ENCODE assay signal across 10 cellular contexts in the genomic region with DNA sequence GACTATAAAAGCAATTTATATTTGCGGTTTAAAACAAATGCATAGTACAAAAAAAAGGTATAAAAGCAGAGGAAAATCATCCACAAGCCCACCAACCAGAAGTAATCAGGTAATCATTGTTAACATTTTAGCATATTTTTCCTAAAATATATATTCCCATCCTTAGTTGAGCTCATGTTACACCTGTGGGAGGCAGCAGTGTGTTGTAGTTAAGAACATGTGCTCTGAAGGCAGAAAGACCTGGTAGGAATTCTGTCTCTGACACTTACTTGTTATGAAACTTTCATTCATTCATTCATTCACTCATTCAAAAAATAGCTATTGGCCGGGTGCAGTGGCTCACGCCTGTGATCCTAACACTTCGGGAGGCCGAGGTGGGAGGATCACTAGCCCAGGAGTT. TPM values are rescaled to one million over a fixed set of nuclear protein-coding genes. Genes with fewer than 3 reads are reported as not detected.
DNase-seq lines count a peak whose midpoint lies in the region; ATAC-seq and TF ChIP-seq lines count a peak whose summit lies in the region.
"Had no signal": no experiment of that assay in that cellular context is flagged by ENCODE, and none has a peak within 500 bp of the region (broad histone marks: within the 10 kb centered on the region; RNA-seq: fewer than 3 reads in every experiment).

No MANE protein-coding gene starts in this region.

- TF ChIP-seq CTCF in cardiac muscle cell (IDR thresholded peaks at IDR 0.05; ENCODE audit: low read depth, low read length) (peak; percentile 28), RWPE1 (conservative IDR thresholded peaks at IDR 0.05; ENCODE audit: low read depth) (peak; percentile 23; the same call in 1 of the 2 replicates), foreskin keratinocyte (conservative IDR thresholded peaks at IDR 0.05) (peak; percentile 64), type B pancreatic cell (conservative IDR thresholded peaks at IDR 0.05) (peak; percentile 51)

- WGBS in neuronal stem cell (ENCODE audit: extremely low coverage in 2 of 2, insufficient read length in 2 of 2, insufficient replicate concordance in 1 of 2), 2 donors, result no CpG with 5 or more reads among the region's 5 CpGs

- no peak overlapping the region for H3K23ac ChIP-seq in neuronal stem cell (ENCODE audit: low read depth, low read length, poor library complexity)

- H3K4me3 ChIP-seq in cardiac muscle cell (no peak overlapping the region), neuronal stem cell (ENCODE audit: low read length in 2 of 2) (no peak overlapping the region)

- H3K4ac ChIP-seq in neuronal stem cell (ENCODE audit: low read length), result no peak overlapping the region

- no peak overlapping the region for H2BK5ac ChIP-seq in neuronal stem cell (ENCODE audit: low read length)

- H3K18ac ChIP-seq in neuronal stem cell (ENCODE audit: low read length), result no peak overlapping the region

- H3K36me3 ChIP-seq in cardiac muscle cell, result no peaks in the 10 kb centered on the region
- no peaks in the 10 kb centered on the region for H3K36me3 ChIP-seq in neuronal stem cell (replicated peaks in 1 of 2; ENCODE audit: control insufficient read depth in 2 of 2, insufficient read depth in 2 of 2, low read length in 2 of 2)

- DNase-seq in cardiac muscle cell (ENCODE audit: low read depth in 1 of 2, low spot score in 1 of 2), result peak; percentile 32 to 58
- no peak for DNase-seq in Right ventricle myocardium inferior (ENCODE audit: missing footprints)
- DNase-seq in RWPE1 (ENCODE audit: low spot score), result no peak
- peak in 1 of 2 donors; percentile 31 for DNase-seq in foreskin keratinocyte
- DNase-seq in type B pancreatic cell (ENCODE audit: extremely low spot score, unreplicated experiment), result no peak
- no peak for DNase-seq in neuronal stem cell (ENCODE audit: low spot score)
- no peak for DNase-seq in islet precursor cell
- no peak for DNase-seq in NCI-H187 (lab: John Stamatoyannopoulos, UW)
- DNase-seq: DMS79 treated with DMSO at 0.1 percent for 48 hours, Karpas-422 had no signal

- no peak for ATAC-seq in Right ventricle myocardium inferior
- ATAC-seq in foreskin keratinocyte, result no peak

- POLR2A ChIA-PET in RWPE1 (lab: Yijun Ruan, JAX; ENCODE audit: low non-redundant PET), result no interaction called here

- H3K4me1 Mint-ChIP-seq in type B pancreatic cell (ENCODE audit: unreplicated experiment), result no peaks in the 10 kb centered on the region

- H3K27me3 ChIP-seq in cardiac muscle cell (no peaks in the 10 kb centered on the region), foreskin keratinocyte (no peaks in the 10 kb centered on the region), neuronal stem cell (ENCODE audit: control insufficient read depth in 3 of 3, insufficient read depth in 3 of 3, low read depth in 1 of 3, low read length in 3 of 3) (no peaks in the 10 kb centered on the region)

- no peak overlapping the region for H2BK15ac ChIP-seq in neuronal stem cell (ENCODE audit: low read length)

- H3K4me3 Mint-ChIP-seq in type B pancreatic cell, result no peak overlapping the region

- H3K4me2 ChIP-seq in neuronal stem cell (ENCODE audit: insufficient read depth, low read length, poor library complexity, severe bottlenecking), result no peak overlapping the region

- H3K27me3 Mint-ChIP-seq in type B pancreatic cell, result no peaks in the 10 kb centered on the region

- H3K79me1 ChIP-seq in neuronal stem cell (ENCODE audit: low read depth, low read length), result no peaks in the 10 kb centered on the region

- intact Hi-C loops in Right ventricle myocardium inferior (cut with DNase I), result loop anchor here (5.0 kb wide), 1 partner anchor 487 kb away; no protein-coding TSS in a partner anchor

- H3K4me1 ChIP-seq in cardiac muscle cell (ENCODE audit: low read depth) (no peaks in the 10 kb centered on the region), foreskin keratinocyte (no peaks in the 10 kb centered on the region), neuronal stem cell (ENCODE audit: control insufficient read depth in 2 of 2, insufficient read depth in 1 of 2, low read depth in 1 of 2, low read length in 2 of 2) (no peaks in the 10 kb centered on the region)

- H3K9ac ChIP-seq in neuronal stem cell (ENCODE audit: low read depth, low read length, poor library complexity), result no peak overlapping the region

- H2BK120ac ChIP-seq in neuronal stem cell (ENCODE audit: low read depth, low read length), result no peak overlapping the region

- no peak overlapping the region for H2AK5ac ChIP-seq in neuronal stem cell (ENCODE audit: low read depth, low read length)

- no peak overlapping the region for H2AFZ ChIP-seq in neuronal stem cell (ENCODE audit: low read length)

- CTCF ChIA-PET in RWPE1 (lab: Yijun Ruan, JAX), result interaction anchor here (0.6 to 1.1 kb wide), 6 partner anchors 10 to 894 kb away, joined by 3 to 4 read pairs (median 3); no protein-coding TSS in a partner anchor

- no peak overlapping the region for H3K27ac Mint-ChIP-seq in type B pancreatic cell

- H3K9me3 ChIP-seq in cardiac muscle cell (ENCODE audit: low read depth), result no peaks in the 10 kb centered on the region
- no peaks in the 10 kb centered on the region for H3K9me3 ChIP-seq in neuronal stem cell (replicated peaks in 1 of 2; ENCODE audit: control insufficient read depth in 2 of 2, insufficient read depth in 1 of 2, low read depth in 1 of 2, low read length in 2 of 2)

- H2BK12ac ChIP-seq in neuronal stem cell (ENCODE audit: low read length), result no peak overlapping the region

- no peak overlapping the region for H4K91ac ChIP-seq in neuronal stem cell (ENCODE audit: low read depth, low read length, poor library complexity)

- no peak overlapping the region for H3K14ac ChIP-seq in neuronal stem cell (ENCODE audit: low read length)

- no peaks in the 10 kb centered on the region for H3K9me3 Mint-ChIP-seq in type B pancreatic cell

- no peaks in the 10 kb centered on the region for H3K36me3 Mint-ChIP-seq in type B pancreatic cell

- H3K27ac ChIP-seq in cardiac muscle cell (no peak overlapping the region), RWPE1 (no peak overlapping the region), foreskin keratinocyte (no peak overlapping the region), neuronal stem cell (replicated peaks; ENCODE audit: low read length) (no peak overlapping the region)

- no peak overlapping the region for H4K8ac ChIP-seq in neuronal stem cell (ENCODE audit: low read depth, low read length)

RNA-seq across cellular contexts. Expression of gene CDKL5, which starts 15.4 kb away (rescaled TPM):
- total RNA-seq in cardiac muscle cell, result 3.8 and 12.9 TPM in 2 replicates
- polyA plus RNA-seq in cardiac muscle cell, result 2.7 and 7.2 TPM in 2 replicates
- 8.1 TPM for total RNA-seq in Right ventricle myocardium inferior
- total RNA-seq in foreskin keratinocyte, result 2.7 and 3.2 TPM in 2 replicates
- 0.26 and 0.27 TPM in 2 replicates for polyA plus RNA-seq in foreskin keratinocyte
- total RNA-seq in type B pancreatic cell (ENCODE audit: low replicate concordance), result 17.0 and 17.9 TPM in 2 replicates
- 2.0 TPM for polyA plus RNA-seq in neuronal stem cell (2013, experiment 1 of 2)
- 2.0 TPM for polyA plus RNA-seq in neuronal stem cell (2013, experiment 2 of 2)

RNA-seq across cellular contexts. Expression of gene SCML2, which starts 55.5 kb away (rescaled TPM):
- 4.6 and 6.1 TPM in 2 replicates for total RNA-seq in cardiac muscle cell
- 8.4 and 14.5 TPM in 2 replicates for polyA plus RNA-seq in cardiac muscle cell
- 1.4 TPM for total RNA-seq in Right ventricle myocardium inferior
- 2.0 TPM in 2 replicates for total RNA-seq in foreskin keratinocyte
- polyA plus RNA-seq in foreskin keratinocyte, result 0.93 and 1.4 TPM in 2 replicates
- 2.5 and 10.8 TPM in 2 replicates for total RNA-seq in type B pancreatic cell (ENCODE audit: low replicate concordance)
- polyA plus RNA-seq in neuronal stem cell (2013, experiment 1 of 2), result 17.1 TPM
- 18.2 TPM for polyA plus RNA-seq in neuronal stem cell (2013, experiment 2 of 2)

Comparison
In these comparisons a context has a peak if more than half of its experiments do, and no peak if none do; other contexts are left out.
1. DNase-seq: peak in cardiac muscle cell (2 of 2); none in Right ventricle myocardium inferior (single experiment), RWPE1 (single experiment), type B pancreatic cell (single experiment), neuronal stem cell (single experiment), islet precursor cell (single experiment) and NCI-H187 (0 of 2).
2. Peak in every context shown above with its lines, with median percentiles within 50 percentile points of each other: CTCF ChIP-seq.